In the genomic region with DNA sequence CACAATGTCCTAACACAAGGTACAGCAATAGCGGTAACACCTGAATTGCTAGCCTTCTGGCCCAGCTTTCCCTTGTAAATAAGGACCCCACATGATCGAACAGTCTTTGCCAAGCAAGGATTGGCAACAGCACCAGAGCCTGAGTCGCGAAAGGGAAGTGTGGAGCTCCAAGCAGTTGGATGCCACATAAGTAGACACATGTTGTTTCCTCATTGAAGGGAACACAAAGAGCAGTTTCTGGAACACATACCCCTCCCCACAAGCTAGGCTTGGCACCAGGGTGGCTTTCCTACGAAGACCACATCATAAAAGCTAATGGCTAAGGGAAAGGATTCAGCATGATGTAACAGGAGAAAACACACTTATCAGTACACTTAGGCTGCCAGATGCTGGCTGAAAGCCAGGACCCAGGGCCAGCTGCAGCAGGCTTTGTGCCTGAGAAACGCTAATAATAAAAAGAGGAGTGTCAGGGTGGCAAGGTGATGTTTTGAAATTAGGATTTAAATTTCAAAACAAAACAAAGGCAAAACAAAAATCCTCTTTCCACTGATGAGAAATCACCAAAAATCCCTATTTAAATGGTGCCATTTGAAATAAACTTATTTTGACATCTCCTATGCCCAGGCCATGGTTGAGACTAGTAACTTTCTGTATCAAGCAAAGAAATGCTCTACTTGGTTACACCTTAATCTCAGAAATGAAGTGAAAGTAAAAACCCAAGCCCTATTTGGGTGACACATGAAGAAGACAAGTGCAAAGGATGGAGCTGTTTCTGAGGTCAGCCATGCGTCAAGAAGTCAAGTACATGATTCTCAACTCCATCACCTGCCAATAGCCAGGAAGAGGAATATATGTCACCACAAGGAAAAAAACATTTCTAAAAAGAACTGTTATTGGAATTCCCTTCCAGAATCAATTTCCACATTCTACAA, we compare ENCODE assay signal across 8 cellular contexts. TPM values are rescaled to one million over a fixed set of nuclear protein-coding genes. Genes with fewer than 3 reads are reported as not detected.
A peak's percentile ranks its signal among the peaks of the same experiment; 100 is the strongest.
DNase-seq lines count a peak whose midpoint lies in the region; ATAC-seq and TF ChIP-seq lines count a peak whose summit lies in the region.

No MANE protein-coding gene starts in this region.

- H3K27me3 ChIP-seq in breast epithelium (no peaks in the 10 kb centered on the region), thoracic aorta (replicated peaks; ENCODE audit: insufficient read depth) (no peaks in the 10 kb centered on the region)

- H3K4me3 ChIP-seq in breast epithelium = peak overlapping the region in 1 of 3 donors; percentile 4
- H3K4me3 ChIP-seq in thoracic aorta = peak overlapping the region; percentile 53

- TF ChIP-seq CTCF in breast epithelium (IDR thresholded peaks at IDR 0.05) (no peak), thoracic aorta (IDR thresholded peaks at IDR 0.05) (no peak)

- intact Hi-C loops in breast epithelium (cut with DNase I; ENCODE audit: low total_unique reads) = no loop called here
- intact Hi-C loops in left colon (cut with DNase I, micrococcal nuclease) = loop anchor here in 1 of 2 donors (10.0 kb wide), 1 partner anchor 106 kb away; a partner anchor contains a TSS

- peaks cover 4% of the 10 kb centered on the region for H3K36me3 ChIP-seq in breast epithelium
- H3K36me3 ChIP-seq in thoracic aorta = peaks cover 20% of the 10 kb centered on the region

- no peak for TF ChIP-seq POLR2A in breast epithelium (IDR thresholded peaks at IDR 0.05)

- ATAC-seq in HG03135 (IDR thresholded peaks at IDR 0.05; ENCODE audit: unreplicated experiment) (peak; percentile 53), left colon (peak; percentile 75), thoracic aorta (ENCODE audit: insufficient number of reproducible peaks, low FRiP score, low read depth) (peak; percentile 40), GM21360 (IDR thresholded peaks at IDR 0.05; ENCODE audit: unreplicated experiment) (no peak)

- peak; percentile 92 for DNase-seq in DMS53 treated with DMSO at 0.1 percent for 48 hours (lab: John Stamatoyannopoulos, UW; ENCODE audit: unreplicated experiment)
- DNase-seq in NCI-H69 (lab: John Stamatoyannopoulos, UW) = peak; percentile 93
- DNase-seq in breast epithelium (ENCODE audit: low spot score in 2 of 2) = peak; percentile 68 to 71
- DNase-seq in left colon = peak; percentile 82 to 87
- DNase-seq in thoracic aorta (ENCODE audit: low spot score) = peak; percentile 50
- no peak for DNase-seq in iPS-NIHi11 (ENCODE audit: low spot score)

- H3K27ac ChIP-seq in breast epithelium (peak overlapping the region; percentile 83 to 84), thoracic aorta (peak overlapping the region; percentile 83 to 86)

- H3K9me3 ChIP-seq in breast epithelium = no peaks in the 10 kb centered on the region
- no peaks in the 10 kb centered on the region for H3K9me3 ChIP-seq in thoracic aorta

- H3K4me1 ChIP-seq in breast epithelium (peaks cover 10 to 20% of the 10 kb centered on the region in 2 donors), thoracic aorta (ENCODE audit: control insufficient read depth in 1 of 2, low read depth in 2 of 2) (peaks cover 60 to 84% of the 10 kb centered on the region in 2 donors)

RNA-seq across cellular contexts. Expression of a gene that starts 11.9 kb away (rescaled TPM):
- total RNA-seq in breast epithelium (1 to 10 TPM; 4.3 to 9.5 (median 8.2) TPM), left colon (1 to 10 TPM; 5.9 to 7.6 TPM), thoracic aorta (10 to 100 TPM in 1 of 2 donors, 1 to 10 TPM in 1; 9.3 to 14.6 TPM)

RNA-seq across cellular contexts. Expression of a gene that starts 36.4 kb away (rescaled TPM):
- total RNA-seq in breast epithelium (10 to 100 TPM in 2 of 3 donors, 1 to 10 TPM in 1; 7.5 to 18.0 (median 12.9) TPM), left colon (10 to 100 TPM in 1 of 2 donors, 1 to 10 TPM in 1; 8.0 to 10.6 TPM), thoracic aorta (1 to 10 TPM; 8.1 to 8.5 TPM)
